Comparison of ENCODE assay signal across 1 cellular context in the genomic region with DNA sequence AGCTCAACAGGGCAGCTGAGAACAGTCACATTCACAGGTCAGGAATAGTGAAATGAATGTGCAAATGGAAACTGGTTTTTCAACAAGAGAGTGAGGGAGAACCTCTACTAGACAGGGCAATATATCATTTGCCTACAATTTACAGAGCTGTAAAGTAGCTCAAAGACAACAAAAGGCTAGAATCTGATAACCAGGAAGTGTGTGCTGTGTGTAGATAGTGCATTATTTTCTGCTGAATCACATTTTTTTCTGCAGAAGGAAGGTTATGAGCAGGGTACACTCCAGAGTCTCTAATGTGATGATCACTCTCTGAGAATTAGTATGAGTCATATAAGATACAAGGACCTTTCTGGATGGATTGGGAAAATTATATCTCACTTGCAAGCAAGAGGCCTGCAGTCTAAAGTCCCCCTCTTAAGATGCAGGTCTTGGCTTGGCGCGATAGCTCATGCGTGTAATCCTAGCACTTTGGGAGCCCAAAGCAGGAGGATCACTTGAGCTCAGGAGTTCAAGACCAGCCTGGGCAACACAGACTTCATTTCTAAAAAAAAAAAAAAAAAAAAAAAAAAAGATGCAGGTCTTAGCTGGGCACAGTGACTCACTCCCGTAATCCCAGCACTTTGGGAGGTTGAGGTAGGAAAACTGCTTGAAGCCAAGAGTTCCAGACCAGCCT.
A peak's percentile ranks its signal among the peaks of the same experiment; 100 is the strongest.
TF ChIP-seq lines count a peak whose summit lies in the region.

No MANE protein-coding gene starts in this region.

TF ChIP-seq in HCT116, 20 proteins besides CTCF, POLR2A, EP300 and RAD21 (continued from another document):
- TF ChIP-seq SRF (IDR thresholded peaks at IDR 0.05; ENCODE audit: low read depth) (peak; percentile 62; the same call in 1 of the 2 replicates), CEBPB (IDR thresholded peaks at IDR 0.05; ENCODE audit: low read depth) (peak; percentile 63), YY1 (IDR thresholded peaks at IDR 0.05; ENCODE audit: extremely low read depth, insufficient replicate concordance, low read depth, low read length) (no peak), JUND (IDR thresholded peaks at IDR 0.05) (peak; percentile 81), CBX3 (IDR thresholded peaks at IDR 0.05; ENCODE audit: low read depth) (peak; percentile 74; the same call in 1 of the 2 replicates), ELF1 (IDR thresholded peaks at IDR 0.05; ENCODE audit: borderline replicate concordance, low read depth) (peak; percentile 60; the same call in 1 of the 2 replicates), EZH2 (IDR thresholded peaks at IDR 0.05) (no peak), FOSL1 (IDR thresholded peaks at IDR 0.05; ENCODE audit: low read depth) (peak; percentile 91), SIN3A (IDR thresholded peaks at IDR 0.05; ENCODE audit: low read depth) (peak; percentile 58; the same call in 1 of the 2 replicates), EZH2phosphoT487 (IDR thresholded peaks at IDR 0.05; ENCODE audit: borderline replicate concordance) (no peak)
- TF ChIP-seq, protein P1, sequence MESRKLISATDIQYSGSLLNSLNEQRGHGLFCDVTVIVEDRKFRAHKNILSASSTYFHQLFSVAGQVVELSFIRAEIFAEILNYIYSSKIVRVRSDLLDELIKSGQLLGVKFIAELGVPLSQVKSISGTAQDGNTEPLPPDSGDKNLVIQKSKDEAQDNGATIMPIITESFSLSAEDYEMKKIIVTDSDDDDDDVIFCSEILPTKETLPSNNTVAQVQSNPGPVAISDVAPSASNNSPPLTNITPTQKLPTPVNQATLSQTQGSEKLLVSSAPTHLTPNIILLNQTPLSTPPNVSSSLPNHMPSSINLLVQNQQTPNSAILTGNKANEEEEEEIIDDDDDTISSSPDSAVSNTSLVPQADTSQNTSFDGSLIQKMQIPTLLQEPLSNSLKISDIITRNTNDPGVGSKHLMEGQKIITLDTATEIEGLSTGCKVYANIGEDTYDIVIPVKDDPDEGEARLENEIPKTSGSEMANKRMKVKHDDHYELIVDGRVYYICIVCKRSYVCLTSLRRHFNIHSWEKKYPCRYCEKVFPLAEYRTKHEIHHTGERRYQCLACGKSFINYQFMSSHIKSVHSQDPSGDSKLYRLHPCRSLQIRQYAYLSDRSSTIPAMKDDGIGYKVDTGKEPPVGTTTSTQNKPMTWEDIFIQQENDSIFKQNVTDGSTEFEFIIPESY (IDR thresholded peaks at IDR 0.05; ENCODE audit: extremely low read depth, insufficient replicate concordance, low read length): no peak
